Comparison of ENCODE assay signal across 8 cellular contexts in genomic region chr1:36463404-36463772, GRCh38. TPM values are rescaled to one million over a fixed set of nuclear protein-coding genes. Genes with fewer than 3 reads are reported as not detected.
DNase-seq lines count a peak whose midpoint lies in the region; ATAC-seq and TF ChIP-seq lines count a peak whose summit lies in the region.

No MANE protein-coding gene starts in this region.

- peak overlapping the region; percentile 99 for H3K4me3 Mint-ChIP-seq in Calu3 (ENCODE audit: low read depth, unreplicated experiment)

- peaks cover 27% of the 10 kb centered on the region for H3K36me3 Mint-ChIP-seq in Calu3 (ENCODE audit: insufficient read depth, unreplicated experiment)

- H3K9me3 ChIP-seq in OCI-LY3 (ENCODE audit: insufficient read depth, low read length) (no peaks in the 10 kb centered on the region), osteoblast (ENCODE audit: low read depth, low read length) (no peaks in the 10 kb centered on the region)

- peaks cover 10% of the 10 kb centered on the region for H3K4me1 Mint-ChIP-seq in Calu3 (ENCODE audit: low read depth, unreplicated experiment)

- H2AFZ ChIP-seq in OCI-LY3 (ENCODE audit: low read depth, low read length) (no peak overlapping the region; the same call in 1 of the 2 replicates), osteoblast (ENCODE audit: low read length) (peak overlapping the region; percentile 98)

- no peak for DNase-seq in Calu3
- no peak for DNase-seq in osteoblast (ENCODE audit: insufficient read length, low spot score, missing footprints)
- no peak for DNase-seq in GM10266 (ENCODE audit: extremely low spot score)
- no peak for DNase-seq in NCI-H2029 treated with DMSO at 0.1 percent for 48 hours (lab: John Stamatoyannopoulos, UW)

- peak; percentile 27 for ATAC-seq in esophagus mucosa
- no peak for ATAC-seq in GM19395 (IDR thresholded peaks at IDR 0.05; ENCODE audit: unreplicated experiment)
- no peak for ATAC-seq in HG02970 (IDR thresholded peaks at IDR 0.05; ENCODE audit: low FRiP score, unreplicated experiment)

- H3K36me3 ChIP-seq in OCI-LY3 (replicated peaks; ENCODE audit: low read depth, low read length) (peaks cover 7% of the 10 kb centered on the region), osteoblast (ENCODE audit: insufficient read depth, low read length) (peaks cover 30% of the 10 kb centered on the region)

- H3K79me2 ChIP-seq in OCI-LY3 (ENCODE audit: low read length), result peaks cover 18% of the 10 kb centered on the region
- peaks cover 14% of the 10 kb centered on the region for H3K79me2 ChIP-seq in osteoblast (ENCODE audit: insufficient read depth, low read length)

- no peaks in the 10 kb centered on the region for H3K9me3 Mint-ChIP-seq in Calu3 (ENCODE audit: low read depth, unreplicated experiment)

- H3K27me3 ChIP-seq in OCI-LY3 (ENCODE audit: low read depth, low read length) (no peaks in the 10 kb centered on the region), osteoblast (ENCODE audit: insufficient read depth, low read length) (no peaks in the 10 kb centered on the region)

- H3K4me1 ChIP-seq in OCI-LY3 (ENCODE audit: low read length), result peaks cover 13% of the 10 kb centered on the region
- H3K4me1 ChIP-seq in osteoblast (ENCODE audit: insufficient read depth, low read length), result peaks cover 13% of the 10 kb centered on the region

- TF ChIP-seq CTCF in Calu3 (IDR thresholded peaks at IDR 0.05; ENCODE audit: unreplicated experiment) (no peak), OCI-LY3 (IDR thresholded peaks at IDR 0.05; ENCODE audit: low read depth, low read length) (no peak), osteoblast (IDR thresholded peaks at IDR 0.05; ENCODE audit: extremely low read depth, low read depth, low read length) (no peak), GM10266 (IDR thresholded peaks at IDR 0.05; ENCODE audit: control insufficient read depth, insufficient read depth, low read depth, missing control alignments) (no peak)

- H3K4me2 ChIP-seq in OCI-LY3 (ENCODE audit: low read length) (peak overlapping the region; percentile 89), osteoblast (ENCODE audit: insufficient read depth, low read length) (peak overlapping the region; percentile 98)

- H3K27me3 Mint-ChIP-seq in Calu3 (ENCODE audit: unreplicated experiment), result no peaks in the 10 kb centered on the region

- no TSS peak for BruUV-seq in Calu3 (replicated peaks; lab: Mats Ljungman, UMichigan)

- H3K27ac Mint-ChIP-seq in Calu3 (ENCODE audit: unreplicated experiment), result peak overlapping the region; percentile 97

- intact Hi-C loops in Calu3 (cut with micrococcal nuclease; ENCODE audit: unreplicated experiment), result no loop called here

- peak overlapping the region; percentile 76 for H3K27ac ChIP-seq in OCI-LY3 (ENCODE audit: low read length)
- peak overlapping the region; percentile 95 for H3K27ac ChIP-seq in osteoblast (ENCODE audit: low read depth, low read length)

- CTCF ChIA-PET in Calu3 (lab: Charles Lee), result interaction anchor here (0.8 to 1.2 kb wide), 3 partner anchors 13 to 314 kb away, joined by 3 to 4 read pairs (median 4); partner anchors contain the start of genes OSCP1 and TRAPPC3

- H4K20me1 ChIP-seq in OCI-LY3 (ENCODE audit: insufficient read depth, low read length) (no peaks in the 10 kb centered on the region), osteoblast (ENCODE audit: insufficient read depth, low read length) (no peaks in the 10 kb centered on the region)

- peak overlapping the region; percentile 93 for H3K4me3 ChIP-seq in OCI-LY3 (ENCODE audit: low read length)
- peak overlapping the region; percentile 99 for H3K4me3 ChIP-seq in osteoblast (ENCODE audit: insufficient read depth, low read length)

- peak overlapping the region; percentile 94 for H3K9ac ChIP-seq in OCI-LY3 (ENCODE audit: low read length)

RNA-seq across cellular contexts. Expression of gene MRPS15, which starts 0.8 kb away (rescaled TPM):
- total RNA-seq in Calu3 (2022) (84.1 and 97.8 TPM in 2 replicates), esophagus mucosa (89.4 TPM), osteoblast (77.1 and 77.2 TPM in 2 replicates)

RNA-seq across cellular contexts. Expression of gene OSCP1, which starts 13.1 kb away (rescaled TPM):
- 2.0 and 3.0 TPM in 2 replicates for total RNA-seq in Calu3 (2022)
- total RNA-seq in esophagus mucosa, result 7.3 TPM
- 14.5 and 15.6 TPM in 2 replicates for total RNA-seq in osteoblast

RNA-seq across cellular contexts. Expression of gene CSF3R, which starts 19.3 kb away (rescaled TPM):
- total RNA-seq in Calu3 (2022), result not detected in 2 replicates
- 3.2 TPM for total RNA-seq in esophagus mucosa
- total RNA-seq in osteoblast, result not detected in 2 replicates
